8 cellular contexts compared by ENCODE assay signal in the genomic region with DNA sequence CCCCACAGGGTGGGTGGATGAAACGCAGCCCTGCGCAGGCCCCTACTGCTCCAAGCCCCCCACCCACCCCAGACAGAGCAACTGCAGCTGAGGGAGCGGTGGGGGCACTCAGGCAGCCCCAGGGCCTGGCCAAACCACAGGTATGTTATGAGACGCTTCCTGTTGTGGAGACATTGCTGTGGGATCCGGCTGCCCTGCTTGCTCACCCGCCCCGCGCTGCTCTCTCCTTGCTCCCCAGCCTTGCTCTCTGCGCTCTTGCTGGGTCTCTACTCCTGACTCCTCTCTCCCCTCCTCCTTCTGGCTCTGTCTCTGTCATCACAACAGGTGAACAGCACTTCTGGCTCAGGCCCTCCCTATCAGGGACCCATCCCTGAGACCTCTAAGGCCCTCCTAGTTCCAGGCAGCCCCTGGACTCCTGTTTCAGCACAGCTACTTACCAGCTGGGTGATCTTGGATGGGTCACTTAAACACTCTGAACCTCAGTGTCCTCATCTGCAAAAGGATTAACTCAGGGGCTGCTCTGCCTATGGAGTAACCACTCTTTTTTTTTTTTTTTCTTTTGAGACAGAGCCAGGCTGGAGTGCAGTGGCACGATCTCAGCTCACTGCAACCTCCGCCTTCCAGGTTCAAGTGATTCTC. TPM values are rescaled to one million over a fixed set of nuclear protein-coding genes. Genes with fewer than 3 reads are reported as not detected.
A peak's percentile ranks its signal among the peaks of the same experiment; 100 is the strongest.
DNase-seq lines count a peak whose midpoint lies in the region; ATAC-seq and TF ChIP-seq lines count a peak whose summit lies in the region.

No MANE protein-coding gene starts in this region.

- H3K9me3 ChIP-seq in upper lobe of right lung, result no peaks in the 10 kb centered on the region

- H3K36me3 ChIP-seq in upper lobe of right lung, result no peaks in the 10 kb centered on the region

- no peak for TF ChIP-seq CTCF in foreskin fibroblast (IDR thresholded peaks at IDR 0.05; ENCODE audit: low read depth, low read length)
- TF ChIP-seq CTCF in upper lobe of right lung (IDR thresholded peaks at IDR 0.05), result no peak

- peak overlapping the region in 1 of 2 donors; percentile 8 for H3K4me3 ChIP-seq in foreskin fibroblast (ENCODE audit: low read depth in 1 of 2, low read length in 2 of 2)
- no peak overlapping the region for H3K4me3 ChIP-seq in upper lobe of right lung

- ATAC-seq in upper lobe of right lung, result peak; percentile 11
- no peak for ATAC-seq in HG03196 (IDR thresholded peaks at IDR 0.05; ENCODE audit: unreplicated experiment)

- intact Hi-C loops in upper lobe of right lung (cut with DNase I), result no loop called here

- no peaks in the 10 kb centered on the region for H3K4me1 ChIP-seq in upper lobe of right lung

- peak; percentile 35 for DNase-seq in activated effector memory CD4-positive, alpha-beta T cell treated with Interleukin-2 at 50 U/mL for 16 hours
- no peak for DNase-seq in activated effector memory CD4-positive, alpha-beta T cell treated with anti-CD3 and anti-CD28 coated beads, Interleukin-2, amount 50 U/mL, for 16 hours
- peak; percentile 71 for DNase-seq in activated CD8-positive, alpha-beta memory T cell treated with anti-CD3 and anti-CD28 coated beads, Interleukin-2, amount 50 U/mL, for 48 hours
- peak; percentile 73 to 85 for DNase-seq in foreskin fibroblast
- DNase-seq in upper lobe of right lung, result no peak
- no peak for DNase-seq in NCI-H128 (lab: John Stamatoyannopoulos, UW; ENCODE audit: unreplicated experiment)
- DNase-seq in dermis blood vessel endothelial cell, result no peak

- H3K27me3 ChIP-seq in upper lobe of right lung, result no peaks in the 10 kb centered on the region

- no peak overlapping the region for H3K27ac ChIP-seq in upper lobe of right lung

RNA-seq across cellular contexts. Expression of a gene that starts 15.9 kb away (rescaled TPM):
- total RNA-seq in upper lobe of right lung (16.2 TPM), dermis blood vessel endothelial cell (3.0 and 3.2 TPM in 2 replicates)

RNA-seq across cellular contexts. Expression of a gene that starts 20.5 kb away (rescaled TPM):
- total RNA-seq in upper lobe of right lung (26.9 TPM), dermis blood vessel endothelial cell (43.1 and 52.9 TPM in 2 replicates)

RNA-seq across cellular contexts. Expression of a gene that starts 25.3 kb away (rescaled TPM):
- total RNA-seq in upper lobe of right lung (0.35 TPM), dermis blood vessel endothelial cell (0.14 and 0.68 TPM in 2 replicates)

RNA-seq across cellular contexts. Expression of a gene that starts 40.1 kb away (rescaled TPM):
- 63.1 TPM for total RNA-seq in upper lobe of right lung
- 77.8 and 117 TPM in 2 replicates for total RNA-seq in dermis blood vessel endothelial cell

RNA-seq across cellular contexts. Expression of a gene that starts 46.8 kb away (rescaled TPM):
- total RNA-seq in upper lobe of right lung (114 TPM), dermis blood vessel endothelial cell (77.9 and 106 TPM in 2 replicates)

Comparison
In these comparisons a context has a peak if more than half of its experiments do, and no peak if none do; other contexts are left out.
1. DNase-seq: peak in activated effector memory CD4-positive, alpha-beta T cell treated with Interleukin-2 at 50 U/mL for 16 hours (single experiment), activated CD8-positive, alpha-beta memory T cell treated with anti-CD3 and anti-CD28 coated beads, Interleukin-2, amount 50 U/mL, for 48 hours (single experiment) and foreskin fibroblast (2 of 2); none in activated effector memory CD4-positive, alpha-beta T cell treated with anti-CD3 and anti-CD28 coated beads, Interleukin-2, amount 50 U/mL, for 16 hours (single experiment), upper lobe of right lung (single experiment), NCI-H128 (single experiment) and dermis blood vessel endothelial cell (single experiment).